In the genomic region with DNA sequence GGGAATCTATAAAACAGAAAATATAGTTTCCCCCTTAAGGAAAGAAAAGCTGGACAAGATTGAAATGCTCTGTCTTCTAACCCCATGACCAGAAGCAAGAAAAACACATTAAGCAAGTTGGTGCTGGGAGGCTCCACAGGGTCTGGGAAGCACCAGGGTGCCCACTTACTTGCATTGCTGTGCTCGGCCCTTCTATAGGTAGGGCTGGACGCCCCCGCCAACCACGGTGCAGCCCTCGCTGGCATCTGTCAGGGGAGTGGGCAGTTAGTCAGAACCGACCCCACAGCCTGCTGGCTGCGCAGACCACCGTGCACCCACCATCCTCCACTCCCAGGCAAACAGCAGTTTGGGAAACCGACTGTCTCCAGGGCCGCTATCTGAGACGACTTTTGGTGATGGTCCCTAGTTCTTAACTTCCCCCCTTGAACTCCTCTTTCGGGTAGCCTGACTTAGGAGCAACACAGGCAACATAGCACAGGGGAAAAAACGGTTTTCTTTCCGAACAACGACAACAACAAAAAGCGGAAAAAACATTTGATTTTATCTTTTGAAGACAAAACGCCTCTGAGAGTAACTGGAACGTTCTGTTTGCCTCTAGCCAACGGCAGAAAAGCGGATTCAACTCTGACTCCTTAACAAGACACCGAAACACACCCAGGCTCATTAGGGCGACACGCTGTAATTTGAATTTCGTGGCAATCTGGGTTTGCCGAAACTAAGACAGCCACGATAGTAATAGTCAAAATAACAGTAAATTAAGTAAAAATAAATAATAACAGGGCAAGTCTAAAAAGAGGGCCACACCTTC, we compare ENCODE assay signal across 20 cellular contexts. TPM values are rescaled to one million over a fixed set of nuclear protein-coding genes. Genes with fewer than 3 reads are reported as not detected.
A peak's percentile ranks its signal among the peaks of the same experiment; 100 is the strongest.
DNase-seq lines count a peak whose midpoint lies in the region; ATAC-seq, FAIRE-seq and TF ChIP-seq lines count a peak whose summit lies in the region.
"Had no signal": no experiment of that assay in that cellular context is flagged by ENCODE, and none has a peak within 500 bp of the region (broad histone marks: within the 10 kb centered on the region; RNA-seq: fewer than 3 reads in every experiment).

No MANE protein-coding gene starts in this region.

- H3K9me2 ChIP-seq in PC-3 (replicated peaks; ENCODE audit: low read length): no peaks in the 10 kb centered on the region

- no peaks in the 10 kb centered on the region for H3K9me1 ChIP-seq in keratinocyte (ENCODE audit: control insufficient read depth, extremely low read depth, insufficient read depth, low read length)

- H3K79me2 ChIP-seq in keratinocyte (ENCODE audit: control insufficient read depth, insufficient read depth, low read length) (peaks cover 76% of the 10 kb centered on the region), PC-3 (ENCODE audit: low read length) (peaks cover 22% of the 10 kb centered on the region)

- no peak overlapping the region for H3K27ac Mint-ChIP-seq in activated CD4-positive, alpha-beta T cell treated with anti-CD3 and anti-CD28 coated beads, Interleukin-2, amount 10 ng/mL, durations not matched to agents 24 days and 14 days
- H3K27ac Mint-ChIP-seq: CD4-positive, alpha-beta T cell; stimulated activated naive CD8-positive, alpha-beta T cell treated with anti-CD3 and anti-CD28 coated beads, Interleukin-15, Interleukin-2, amounts not matched to agents 100 ng/mL and 50 ng/mL, for 24 hours had no signal

- intact Hi-C loops in activated CD4-positive, alpha-beta T cell treated with anti-CD3 and anti-CD28 coated beads, Interleukin-2, amount 10 ng/mL, durations not matched to agents 24 days and 14 days (cut with micrococcal nuclease): loop anchor here (5.0 kb wide), 1 partner anchor 855 kb away; no protein-coding TSS in a partner anchor
- intact Hi-C loops in breast epithelium (cut with DNase I; ENCODE audit: low total_unique reads): loop anchor here (10.0 kb wide), 1 partner anchor 567 kb away; no protein-coding TSS in a partner anchor
- intact Hi-C loops in testis (cut with DNase I; ENCODE audit: low total_unique reads): no loop called here
- intact Hi-C loops in PC-3 (cut with micrococcal nuclease): no loop called here

- H3K27me3 Mint-ChIP-seq in activated CD4-positive, alpha-beta T cell treated with anti-CD3 and anti-CD28 coated beads, Interleukin-2, amount 10 ng/mL, durations not matched to agents 24 days and 14 days: peaks cover 58% of the 10 kb centered on the region

- H3K4me3 ChIP-seq in breast epithelium (peak overlapping the region; percentile 60 to 98 (median 75)), keratinocyte (ENCODE audit: control insufficient read depth in 2 of 3, extremely low read depth in 1 of 3, insufficient read depth in 2 of 3, low read depth in 1 of 3, low read length in 3 of 3) (peak overlapping the region; percentile 62 to 84 (median 70)), testis (peak overlapping the region; percentile 9 to 13), PC-3 (ENCODE audit: low read length) (no peak overlapping the region)
- H3K4me3 ChIP-seq: GM12878, pancreas, SJSA1 had no signal

- H3K4me2 ChIP-seq in keratinocyte (ENCODE audit: control insufficient read depth, extremely low read depth, insufficient read depth, low read depth, low read length) (peak overlapping the region; percentile 85), PC-3 (ENCODE audit: low read length) (no peak overlapping the region)

- H3K4me1 ChIP-seq in breast epithelium: no peaks in the 10 kb centered on the region
- H3K4me1 ChIP-seq in keratinocyte (ENCODE audit: control insufficient read depth, extremely low read depth, insufficient read depth, low read length): peaks cover 38% of the 10 kb centered on the region
- no peaks in the 10 kb centered on the region for H3K4me1 ChIP-seq in testis
- H3K4me1 ChIP-seq in PC-3 (ENCODE audit: insufficient read depth, low read length): peaks cover 8% of the 10 kb centered on the region; the same call in 1 of the 2 replicates
- H3K4me1 ChIP-seq: pancreas had no signal

- peaks cover 13% of the 10 kb centered on the region for H3K9me3 Mint-ChIP-seq in activated CD4-positive, alpha-beta T cell treated with anti-CD3 and anti-CD28 coated beads, Interleukin-2, amount 10 ng/mL, durations not matched to agents 24 days and 14 days
- H3K9me3 Mint-ChIP-seq: CD4-positive, alpha-beta T cell; stimulated activated naive CD8-positive, alpha-beta T cell treated with anti-CD3 and anti-CD28 coated beads, Interleukin-15, Interleukin-2, amounts not matched to agents 100 ng/mL and 50 ng/mL, for 24 hours had no signal

- H3K4me1 Mint-ChIP-seq in activated CD4-positive, alpha-beta T cell treated with anti-CD3 and anti-CD28 coated beads, Interleukin-2, amount 10 ng/mL, durations not matched to agents 24 days and 14 days: peaks cover 3% of the 10 kb centered on the region

- H3K9ac ChIP-seq in keratinocyte (ENCODE audit: control insufficient read depth, extremely low read depth, insufficient read depth, low read length) (peak overlapping the region; percentile 92), PC-3 (ENCODE audit: low read length) (no peak overlapping the region)

- peaks cover 0 to 3% of the 10 kb centered on the region in 2 donors for H3K27me3 ChIP-seq in breast epithelium
- no peaks in the 10 kb centered on the region for H3K27me3 ChIP-seq in keratinocyte (ENCODE audit: control insufficient read depth, extremely low read depth, insufficient read depth, low read length)
- H3K27me3 ChIP-seq in testis: no peaks in the 10 kb centered on the region
- no peaks in the 10 kb centered on the region for H3K27me3 ChIP-seq in PC-3 (ENCODE audit: low read length)
- H3K27me3 ChIP-seq: SJSA1 had no signal

- no peak for FAIRE-seq in keratinocyte (lab: Jason Lieb, UNC)
- FAIRE-seq: GM12878, pancreas had no signal

- H3K9me3 ChIP-seq in breast epithelium: no peaks in the 10 kb centered on the region
- no peaks in the 10 kb centered on the region for H3K9me3 ChIP-seq in keratinocyte (ENCODE audit: control insufficient read depth, low read depth, low read length)
- H3K9me3 ChIP-seq in testis: no peaks in the 10 kb centered on the region
- H3K9me3 ChIP-seq in PC-3 (ENCODE audit: low read length): no peaks in the 10 kb centered on the region
- H3K9me3 ChIP-seq: pancreas had no signal

- H3K36me3 Mint-ChIP-seq in activated CD4-positive, alpha-beta T cell treated with anti-CD3 and anti-CD28 coated beads, Interleukin-2, amount 10 ng/mL, durations not matched to agents 24 days and 14 days (ENCODE audit: low read depth): peaks cover 9% of the 10 kb centered on the region

- peak overlapping the region; percentile 93 to 97 for H3K27ac ChIP-seq in breast epithelium
- H3K27ac ChIP-seq in keratinocyte (ENCODE audit: control insufficient read depth, insufficient read depth, low read length): peak overlapping the region; percentile 83
- H3K27ac ChIP-seq in testis: no peak overlapping the region
- no peak overlapping the region for H3K27ac ChIP-seq in PC-3 (ENCODE audit: low read length)
- H3K27ac ChIP-seq: 22Rv1, pancreas, SJSA1 had no signal

- CTCF ChIA-PET in PC-3 (lab: Charles Lee): no interaction called here

- BruUV-seq in PC-3 (replicated peaks; lab: Mats Ljungman, UMichigan): no TSS peak

- TF ChIP-seq CTCF in breast epithelium (IDR thresholded peaks at IDR 0.05) (no peak), keratinocyte (optimal IDR thresholded peaks at IDR 0.05 in 1 of 3, IDR thresholded peaks at IDR 0.05 in 1 of 3, conservative IDR thresholded peaks at IDR 0.05 in 1 of 3; ENCODE audit: extremely low read depth in 1 of 3, insufficient read depth in 2 of 3, low read length in 3 of 3) (no peak), testis (IDR thresholded peaks at IDR 0.05) (no peak), PC-3 (conservative IDR thresholded peaks at IDR 0.05; ENCODE audit: low read depth, low read length) (no peak)

- H3K36me3 ChIP-seq in breast epithelium: no peaks in the 10 kb centered on the region
- peaks cover 7 to 17% of the 10 kb centered on the region in 2 experiments for H3K36me3 ChIP-seq in keratinocyte (ENCODE audit: control insufficient read depth in 2 of 2, extremely low read depth in 1 of 2, insufficient read depth in 2 of 2, low read length in 2 of 2)
- no peaks in the 10 kb centered on the region for H3K36me3 ChIP-seq in testis (ENCODE audit: low read depth, missing control alignments)
- H3K36me3 ChIP-seq in PC-3 (ENCODE audit: low read depth, low read length): peaks cover 7% of the 10 kb centered on the region; the same call in 1 of the 2 replicates
- H3K36me3 ChIP-seq: pancreas had no signal

- no peak overlapping the region for H3K4me3 Mint-ChIP-seq in activated CD4-positive, alpha-beta T cell treated with anti-CD3 and anti-CD28 coated beads, Interleukin-2, amount 10 ng/mL, durations not matched to agents 24 days and 14 days
- H3K4me3 Mint-ChIP-seq: CD4-positive, alpha-beta T cell; stimulated activated naive CD8-positive, alpha-beta T cell treated with anti-CD3 and anti-CD28 coated beads, Interleukin-15, Interleukin-2, amounts not matched to agents 100 ng/mL and 50 ng/mL, for 24 hours had no signal

- ATAC-seq in GM18505 (IDR thresholded peaks at IDR 0.05; ENCODE audit: unreplicated experiment) (no peak), PC-3 (no peak)
- ATAC-seq: GM12878, pancreas had no signal

- POLR2A ChIA-PET in PC-3 (lab: Charles Lee; ENCODE audit: unreplicated experiment): no interaction called here

- H2AFZ ChIP-seq in keratinocyte (ENCODE audit: control insufficient read depth, low read length): no peak overlapping the region
- no peak overlapping the region for H2AFZ ChIP-seq in PC-3 (ENCODE audit: low read length)

- no peaks in the 10 kb centered on the region for H3F3A ChIP-seq in PC-3 (ENCODE audit: low read length, unreplicated experiment)

- TF ChIP-seq POLR2A in breast epithelium (IDR thresholded peaks at IDR 0.05) (no peak), testis (IDR thresholded peaks at IDR 0.05) (no peak), GM18505 (IDR thresholded peaks at IDR 0.05; ENCODE audit: borderline replicate concordance, extremely low read depth, insufficient read depth, insufficient read length) (no peak)

- H4K20me1 ChIP-seq in keratinocyte (ENCODE audit: control insufficient read depth, extremely low read depth, insufficient read depth, low read length) (peaks cover 7% of the 10 kb centered on the region), PC-3 (ENCODE audit: low read length) (peaks cover 7% of the 10 kb centered on the region; the same call in 1 of the 2 replicates)

- DNase-seq in activated CD4-positive, alpha-beta T cell treated with anti-CD3 and anti-CD28 coated beads, Interleukin-2, amount 10 ng/mL, durations not matched to agents 24 days and 14 days: peak; percentile 47
- DNase-seq in activated CD4-positive, alpha-beta T cell treated with anti-CD3 and anti-CD28 coated beads, Interleukin-2, amount 50 U/mL, for 1 hour: no peak
- DNase-seq in breast epithelium (ENCODE audit: low spot score in 2 of 2) (no peak), keratinocyte (ENCODE audit: low read depth, low spot score) (no peak), testis (no peak), PC-3 (no peak), NCI-H1105 treated with DMSO at 0.1 percent for 48 hours (lab: John Stamatoyannopoulos, UW) (no peak)
- DNase-seq: activated CD4-positive, alpha-beta T cell treated with anti-CD3 and anti-CD28 coated beads, Interleukin-2, amount 50 U/mL, for 4 hours; activated effector memory CD4-positive, alpha-beta T cell treated with Interleukin-2 at 50 U/mL for 16 hours; anterior cingulate cortex; CD4-positive, alpha-beta T cell; islet precursor cell; NCI-H1436; pancreas; T-helper 9 cell had no signal

- dilution Hi-C loops in keratinocyte (cut with MboI; ENCODE audit: extremely low pct_ligation_motif_present, low sequenced_read_pairs): no loop called here

- WGBS in testis, 2 donors: 12 to 19% methylated on average over 16 to 26 of the region's 26 CpGs

RNA-seq across cellular contexts. Expression of gene IRX2, which starts 3.9 kb away (rescaled TPM):
- not detected in 2 replicates for total RNA-seq in activated CD4-positive, alpha-beta T cell treated with anti-CD3 and anti-CD28 coated beads, Interleukin-2, amount 10 ng/mL, durations not matched to agents 24 days and 14 days
- total RNA-seq in breast epithelium: 10 to 100 TPM; 19.2 to 69.4 (median 26.2) TPM
- polyA plus RNA-seq in keratinocyte: 13.8 to 27.1 TPM (median 23.7 TPM) in 3 replicates
- 13.7 TPM for polyA plus RNA-seq in keratinocyte (2011; ENCODE audit: low read depth)
- polyA plus RNA-seq in keratinocyte (2011; cell fraction: cytosol; rRNA removed): 11.5 and 13.5 TPM in 2 replicates
- polyA plus RNA-seq in keratinocyte (2011; cell fraction: nucleus; rRNA removed): 32.7 and 36.3 TPM in 2 replicates
- polyA plus RNA-seq in keratinocyte (2012; ENCODE audit: low replicate concordance): 18.6 and 19.4 TPM in 2 replicates
- polyA minus RNA-seq in keratinocyte: 3.7 to 10.1 TPM (median 4.5 TPM) in 3 replicates
- 20.5 TPM for polyA minus RNA-seq in keratinocyte (2011; cell fraction: cytosol; rRNA and poly(A)+ RNA removed)
- polyA minus RNA-seq in keratinocyte (2011; cell fraction: nucleus; rRNA and poly(A)+ RNA removed): 15.2 and 17.0 TPM in 2 replicates
- 10 to 100 TPM in 1 of 2 donors, 1 to 10 TPM in 1; 9.1 to 15.1 TPM for total RNA-seq in testis
- polyA plus RNA-seq in testis (ENCODE audit: insufficient read depth, low read depth, low replicate concordance): 2.8 TPM
- 10.4 and 13.2 TPM in 2 replicates for total RNA-seq in PC-3 (2014; rRNA removed)
- total RNA-seq: CD4-positive, alpha-beta T cell; GM12878 had no signal
- polyA plus RNA-seq: GM12878 had no signal

Comparison
In these comparisons a context has a peak if more than half of its experiments do, and no peak if none do; other contexts are left out.
1. H3K27ac ChIP-seq: peak in breast epithelium (2 of 2) and keratinocyte (single experiment); none in testis (0 of 2) and PC-3 (single experiment).
2. RNA of gene IRX2, which starts 3.9 kb away (total RNA-seq): 19.2 to 69.4 TPM in breast epithelium, 9.1 to 15.1 TPM in testis and 10.4 to 13.2 TPM in PC-3; not detected in activated CD4-positive, alpha-beta T cell treated with anti-CD3 and anti-CD28 coated beads, Interleukin-2, amount 10 ng/mL, durations not matched to agents 24 days and 14 days; every median in the first group is over 10 times any median in the second.
3. intact Hi-C loops: an anchor here in activated CD4-positive, alpha-beta T cell treated with anti-CD3 and anti-CD28 coated beads, Interleukin-2, amount 10 ng/mL, durations not matched to agents 24 days and 14 days (5.0 kb wide) and breast epithelium (10.0 kb wide); none called in testis and PC-3.